In genomic region chr6:157236040-157236725, GRCh38 we compare ENCODE assay signal across 1 cellular context.
TF ChIP-seq lines count a peak whose summit lies in the region.

No MANE protein-coding gene starts in this region.

TF ChIP-seq in GM23338, 12 proteins besides CTCF, POLR2A, EP300 and RAD21 (continued from another document):
- TF ChIP-seq REST (IDR thresholded peaks at IDR 0.05; ENCODE audit: unreplicated experiment) (no peak), NANOG (IDR thresholded peaks at IDR 0.05; ENCODE audit: borderline replicate concordance) (no peak)
TF ChIP-seq in GM23338: peak in this region for 0.
